In the genomic region with DNA sequence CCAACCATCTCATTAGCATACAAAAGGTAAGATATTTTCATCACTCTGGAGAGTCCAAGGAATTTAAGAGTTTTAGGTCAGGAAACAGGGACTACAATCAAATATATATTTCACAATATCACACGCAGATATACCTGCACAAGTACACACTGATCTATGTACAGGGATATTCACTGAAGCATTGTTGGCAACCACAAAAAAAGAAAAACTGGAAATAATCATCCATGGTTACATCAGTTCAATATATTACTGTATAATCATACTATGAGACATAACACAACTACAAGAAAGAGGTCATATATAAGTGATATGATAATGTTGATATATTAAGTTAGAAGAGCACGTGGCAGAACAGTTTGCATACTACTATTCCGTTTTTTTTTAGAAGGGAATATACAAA, we compare ENCODE assay signal across 31 cellular contexts. TPM values are rescaled to one million over a fixed set of nuclear protein-coding genes. Genes with fewer than 3 reads are reported as not detected.
"Had no signal": no experiment of that assay in that cellular context is flagged by ENCODE, and none has a peak within 500 bp of the region (broad histone marks: within the 10 kb centered on the region; RNA-seq: fewer than 3 reads in every experiment).

No MANE protein-coding gene starts in this region.

- H3K27ac ChIP-seq: esophagus muscularis mucosa, heart right ventricle, left lung, lower lobe of right lung, parathyroid adenoma, psoas muscle, testis, uterus had no signal

- H3K27ac Mint-ChIP-seq: activated CD4-positive, alpha-beta T cell treated with anti-CD3 and anti-CD28 coated beads, Interleukin-2, amount 10 ng/mL, durations not matched to agents 7 days and 5 days; activated naive CD8-positive, alpha-beta T cell treated with anti-CD3 and anti-CD28 coated beads, Interleukin-2, amount 50 U/mL, for 24 hours; activated T-helper 1 cell treated with anti-CD3 and anti-CD28 coated beads, Interleukin-12 subunit alpha, Interleukin-12 subunit beta, Interleukin-2, Interleukin-4 antibody, amounts not matched to agents 30 ng/mL and 10 ng/mL and 1 ng/mL, durations not matched to agents 14 hours and 24 hours and 36 hours; naive thymus-derived CD8-positive, alpha-beta T cell had no signal

- ATAC-seq: activated naive CD8-positive, alpha-beta T cell treated with anti-CD3 and anti-CD28 coated beads, Interleukin-2, amount 50 U/mL, for 24 hours; heart right ventricle; left lung; lower lobe of right lung; naive thymus-derived CD8-positive, alpha-beta T cell; psoas muscle; SK-N-SH treated with all-trans-retinoic acid at 6 μM for 48 hours had no signal

- H3K79me2 ChIP-seq: parathyroid adenoma had no signal

- H3K4me2 ChIP-seq: smooth muscle cell had no signal

- H3K9me3 ChIP-seq: esophagus muscularis mucosa, heart right ventricle, left lung, lower lobe of right lung, psoas muscle, testis, uterus had no signal

- H3K9ac ChIP-seq: parathyroid adenoma had no signal

- H3K4me1 Mint-ChIP-seq: central memory CD8-positive, alpha-beta T cell had no signal

- H2AFZ ChIP-seq: parathyroid adenoma had no signal

- H3K4me1 ChIP-seq: uterus had no signal

- H3K9me3 Mint-ChIP-seq: activated naive CD8-positive, alpha-beta T cell treated with anti-CD3 and anti-CD28 coated beads, Interleukin-2, amount 50 U/mL, for 24 hours; activated T-helper 1 cell treated with anti-CD3 and anti-CD28 coated beads, Interleukin-12 subunit alpha, Interleukin-12 subunit beta, Interleukin-2, Interleukin-4 antibody, amounts not matched to agents 30 ng/mL and 10 ng/mL and 1 ng/mL, durations not matched to agents 14 hours and 24 hours and 36 hours; central memory CD8-positive, alpha-beta T cell had no signal

- H3K4me3 ChIP-seq: esophagus muscularis mucosa, heart right ventricle, left lung, lower lobe of right lung, psoas muscle, smooth muscle cell, testis, uterus had no signal

- DNase-seq: activated CD4-positive, alpha-beta T cell treated with anti-CD3 and anti-CD28 coated beads, Interleukin-2, amount 10 ng/mL, durations not matched to agents 7 days and 5 days; activated CD4-positive, CD25-positive, alpha-beta regulatory T cell treated with anti-CD3 and anti-CD28 coated beads, Interleukin-2, amount 50 U/mL, for 72 hours; activated gamma-delta T cell; activated naive CD4-positive, alpha-beta T cell treated with anti-CD3 and anti-CD28 coated beads, Interleukin-2, amount 50 U/mL, for 16 hours; activated naive CD8-positive, alpha-beta T cell treated with anti-CD3 and anti-CD28 coated beads, Interleukin-2, amount 50 U/mL, for 24 hours; amygdala; dermis blood vessel endothelial cell; effector CD4-positive, alpha-beta T cell; foreskin melanocyte; heart right ventricle; left lung; lower lobe of right lung; mesenchymal stem cell; naive thymus-derived CD8-positive, alpha-beta T cell; nucleus accumbens; psoas muscle; stimulated activated CD4-positive, alpha-beta T cell treated with anti-CD3 and anti-CD28 coated beads, Interleukin-15, amount 100 ng/mL, for 24 hours; stimulated activated CD4-positive, alpha-beta T cell treated with anti-CD3 and anti-CD28 coated beads, Interleukin-2, amount 100 ng/mL, for 24 hours; stimulated activated naive CD4-positive, alpha-beta T cell; T-helper 2 cell; testis; trophoblast cell; uterus had no signal

- H3K4me3 Mint-ChIP-seq: activated CD4-positive, alpha-beta T cell treated with anti-CD3 and anti-CD28 coated beads, Interleukin-2, amount 10 ng/mL, durations not matched to agents 7 days and 5 days; activated naive CD8-positive, alpha-beta T cell treated with anti-CD3 and anti-CD28 coated beads, Interleukin-2, amount 50 U/mL, for 24 hours; activated T-helper 1 cell treated with anti-CD3 and anti-CD28 coated beads, Interleukin-12 subunit alpha, Interleukin-12 subunit beta, Interleukin-2, Interleukin-4 antibody, amounts not matched to agents 30 ng/mL and 10 ng/mL and 1 ng/mL, durations not matched to agents 14 hours and 24 hours and 36 hours had no signal

- H3K27me3 ChIP-seq: esophagus muscularis mucosa, testis, uterus had no signal

- H3K36me3 ChIP-seq: esophagus muscularis mucosa, heart right ventricle, left lung, lower lobe of right lung, uterus had no signal

- H3K36me3 Mint-ChIP-seq: naive thymus-derived CD8-positive, alpha-beta T cell had no signal

- FAIRE-seq: bronchial epithelial cell, islet of Langerhans had no signal

RNA-seq across cellular contexts. Expression of a gene that starts 2.2 kb away (rescaled TPM):
- total RNA-seq: activated CD4-positive, alpha-beta T cell treated with anti-CD3 and anti-CD28 coated beads, Interleukin-2, amount 10 ng/mL, durations not matched to agents 7 days and 5 days; activated T-helper 1 cell treated with anti-CD3 and anti-CD28 coated beads, Interleukin-12 subunit alpha, Interleukin-12 subunit beta, Interleukin-2, Interleukin-4 antibody, amounts not matched to agents 30 ng/mL and 10 ng/mL and 1 ng/mL, durations not matched to agents 14 hours and 24 hours and 36 hours; naive thymus-derived CD8-positive, alpha-beta T cell had no signal
